In genomic region chr17:51289776-51290175, GRCh38 we compare ENCODE assay signal across 25 cellular contexts.
"Had no signal": no experiment of that assay in that cellular context is flagged by ENCODE, and none has a peak within 500 bp of the region (broad histone marks: within the 10 kb centered on the region; RNA-seq: fewer than 3 reads in every experiment).

No MANE protein-coding gene starts in this region.

- DNase-seq: activated B cell treated with CpG ODN at 0.5 μM for 24 hours; activated CD4-positive, alpha-beta T cell treated with anti-CD3 and anti-CD28 coated beads for 4 hours; activated CD4-positive, alpha-beta T cell treated with anti-CD3 and anti-CD28 coated beads, Interleukin-2, amount 50 U/mL, for 48 hours; activated CD8-positive, alpha-beta memory T cell treated with anti-CD3 and anti-CD28 coated beads, Interleukin-2, amount 50 U/mL, for 48 hours; activated gamma-delta T cell; activated naive CD4-positive, alpha-beta T cell treated with anti-CD3 and anti-CD28 coated beads, Interleukin-2, amount 50 U/mL, for 16 hours; activated naive CD8-positive, alpha-beta T cell treated with anti-CD3 and anti-CD28 coated beads, Interleukin-2, amount 50 U/mL, for 24 hours; body of pancreas; cortex of kidney; endodermal cell; foreskin fibroblast; naive thymus-derived CD8-positive, alpha-beta T cell; pancreas; psoas muscle; right cardiac atrium; stimulated activated CD4-positive, alpha-beta T cell treated with anti-CD3 and anti-CD28 coated beads, Interleukin-4, amount 100 ng/mL, for 24 hours had no signal

- H3K4me3 Mint-ChIP-seq: activated B cell treated with CpG ODN at 0.5 μM for 24 hours; activated naive CD8-positive, alpha-beta T cell treated with anti-CD3 and anti-CD28 coated beads, Interleukin-2, amount 50 U/mL, for 24 hours; activated T-helper 1 cell treated with anti-CD3 and anti-CD28 coated beads, Interleukin-12 subunit alpha, Interleukin-12 subunit beta, Interleukin-2, Interleukin-4 antibody, amounts not matched to agents 30 ng/mL and 10 ng/mL and 1 ng/mL, durations not matched to agents 14 hours and 24 hours and 36 hours; endodermal cell; mesothelial cell of epicardium; naive thymus-derived CD8-positive, alpha-beta T cell; stimulated activated naive CD8-positive, alpha-beta T cell treated with anti-CD3 and anti-CD28 coated beads, Interleukin-15, Interleukin-2, amounts not matched to agents 100 ng/mL and 50 ng/mL, for 24 hours; T-helper 1 cell treated with Interleukin-12 subunit alpha and Interleukin-12 subunit beta and Interleukin-4 antibody, amounts not matched to agents 30 μg/mL and 1 μg/mL, for 36 hours had no signal

- H3K4me1 ChIP-seq: body of pancreas, pancreas, psoas muscle, suprapubic skin, tibial nerve had no signal

- H3K27ac ChIP-seq: body of pancreas, cardiac muscle cell, neutrophil, pancreas, psoas muscle, suprapubic skin, tibial nerve had no signal

- H3K4me1 Mint-ChIP-seq: activated B cell treated with CpG ODN at 0.5 μM for 24 hours, mesothelial cell of epicardium had no signal

- H3K9me3 ChIP-seq: body of pancreas, neutrophil, pancreas, psoas muscle, suprapubic skin, tibial nerve had no signal

- H3K27ac Mint-ChIP-seq: activated B cell treated with CpG ODN at 0.5 μM for 24 hours; activated naive CD8-positive, alpha-beta T cell treated with anti-CD3 and anti-CD28 coated beads, Interleukin-2, amount 50 U/mL, for 24 hours; activated T-helper 1 cell treated with anti-CD3 and anti-CD28 coated beads, Interleukin-12 subunit alpha, Interleukin-12 subunit beta, Interleukin-2, Interleukin-4 antibody, amounts not matched to agents 30 ng/mL and 10 ng/mL and 1 ng/mL, durations not matched to agents 14 hours and 24 hours and 36 hours; endodermal cell; mesothelial cell of epicardium; stimulated activated naive CD8-positive, alpha-beta T cell treated with anti-CD3 and anti-CD28 coated beads, Interleukin-15, Interleukin-2, amounts not matched to agents 100 ng/mL and 50 ng/mL, for 24 hours; T-helper 1 cell treated with Interleukin-12 subunit alpha and Interleukin-12 subunit beta and Interleukin-4 antibody, amounts not matched to agents 30 μg/mL and 1 μg/mL, for 36 hours had no signal

- H3K27me3 ChIP-seq: body of pancreas, cardiac muscle cell, neutrophil, pancreas, suprapubic skin, tibial nerve had no signal

- H3K4me3 ChIP-seq: body of pancreas, cardiac muscle cell, pancreas, psoas muscle, suprapubic skin, tibial nerve had no signal

- ATAC-seq: activated naive CD8-positive, alpha-beta T cell treated with anti-CD3 and anti-CD28 coated beads, Interleukin-2, amount 50 U/mL, for 24 hours; body of pancreas; left lobe of liver; naive thymus-derived CD8-positive, alpha-beta T cell; pancreas; psoas muscle; right cardiac atrium had no signal

- H3K27me3 Mint-ChIP-seq: activated B cell treated with CpG ODN at 0.5 μM for 24 hours; activated naive CD8-positive, alpha-beta T cell treated with anti-CD3 and anti-CD28 coated beads, Interleukin-2, amount 50 U/mL, for 24 hours; naive thymus-derived CD8-positive, alpha-beta T cell; stimulated activated naive CD8-positive, alpha-beta T cell treated with anti-CD3 and anti-CD28 coated beads, Interleukin-15, Interleukin-2, amounts not matched to agents 100 ng/mL and 50 ng/mL, for 24 hours had no signal

- H3K9me3 Mint-ChIP-seq: activated B cell treated with CpG ODN at 0.5 μM for 24 hours; activated naive CD8-positive, alpha-beta T cell treated with anti-CD3 and anti-CD28 coated beads, Interleukin-2, amount 50 U/mL, for 24 hours; activated T-helper 1 cell treated with anti-CD3 and anti-CD28 coated beads, Interleukin-12 subunit alpha, Interleukin-12 subunit beta, Interleukin-2, Interleukin-4 antibody, amounts not matched to agents 30 ng/mL and 10 ng/mL and 1 ng/mL, durations not matched to agents 14 hours and 24 hours and 36 hours; mesothelial cell of epicardium; naive thymus-derived CD8-positive, alpha-beta T cell; stimulated activated naive CD8-positive, alpha-beta T cell treated with anti-CD3 and anti-CD28 coated beads, Interleukin-15, Interleukin-2, amounts not matched to agents 100 ng/mL and 50 ng/mL, for 24 hours; T-helper 1 cell treated with Interleukin-12 subunit alpha and Interleukin-12 subunit beta and Interleukin-4 antibody, amounts not matched to agents 30 μg/mL and 1 μg/mL, for 36 hours had no signal
